In genomic region chr1:109142248-109142647, GRCh38 we compare ENCODE assay signal across 32 cellular contexts. TPM values are rescaled to one million over a fixed set of nuclear protein-coding genes. Genes with fewer than 3 reads are reported as not detected.
"Had no signal": no experiment of that assay in that cellular context is flagged by ENCODE, and none has a peak within 500 bp of the region (broad histone marks: within the 10 kb centered on the region; RNA-seq: fewer than 3 reads in every experiment).

No MANE protein-coding gene starts in this region.

- H3K4me3 Mint-ChIP-seq: activated CD4-positive, alpha-beta memory T cell treated with anti-CD3 and anti-CD28 coated beads, Interleukin-2, amount 10 ng/mL, durations not matched to agents 7 days and 5 days; activated CD8-positive, alpha-beta memory T cell treated with anti-CD3 and anti-CD28 coated beads, Interleukin-2, amount 10 ng/mL, durations not matched to agents 7 days and 5 days; activated naive CD8-positive, alpha-beta T cell treated with anti-CD3 and anti-CD28 coated beads for 36 hours had no signal

- H3K27ac ChIP-seq: ascending aorta, body of pancreas, breast epithelium, WERI-Rb-1 had no signal

- H3K36me3 Mint-ChIP-seq: activated CD8-positive, alpha-beta memory T cell treated with anti-CD3 and anti-CD28 coated beads, Interleukin-2, amount 10 ng/mL, durations not matched to agents 7 days and 5 days; activated naive CD8-positive, alpha-beta T cell treated with anti-CD3 and anti-CD28 coated beads for 36 hours had no signal

- H3K27me3 Mint-ChIP-seq: activated CD4-positive, alpha-beta memory T cell treated with anti-CD3 and anti-CD28 coated beads, Interleukin-2, amount 10 ng/mL, durations not matched to agents 7 days and 5 days; activated CD8-positive, alpha-beta memory T cell treated with anti-CD3 and anti-CD28 coated beads, Interleukin-2, amount 10 ng/mL, durations not matched to agents 7 days and 5 days; activated naive CD8-positive, alpha-beta T cell treated with anti-CD3 and anti-CD28 coated beads for 36 hours had no signal

- H3K4me1 Mint-ChIP-seq: activated CD4-positive, alpha-beta memory T cell treated with anti-CD3 and anti-CD28 coated beads, Interleukin-2, amount 10 ng/mL, durations not matched to agents 7 days and 5 days; activated CD8-positive, alpha-beta memory T cell treated with anti-CD3 and anti-CD28 coated beads, Interleukin-2, amount 10 ng/mL, durations not matched to agents 7 days and 5 days; activated naive CD8-positive, alpha-beta T cell treated with anti-CD3 and anti-CD28 coated beads for 36 hours had no signal

- H3K4me3 ChIP-seq: ascending aorta, body of pancreas, breast epithelium had no signal

- H3K27me3 ChIP-seq: ascending aorta, body of pancreas, breast epithelium had no signal

- H3K9me3 ChIP-seq: ascending aorta, body of pancreas, breast epithelium had no signal

- H3K27ac Mint-ChIP-seq: activated CD4-positive, alpha-beta memory T cell treated with anti-CD3 and anti-CD28 coated beads, Interleukin-2, amount 10 ng/mL, durations not matched to agents 7 days and 5 days; activated CD8-positive, alpha-beta memory T cell treated with anti-CD3 and anti-CD28 coated beads, Interleukin-2, amount 10 ng/mL, durations not matched to agents 7 days and 5 days; activated naive CD8-positive, alpha-beta T cell treated with anti-CD3 and anti-CD28 coated beads for 36 hours had no signal

- H3K4me1 ChIP-seq: ascending aorta, breast epithelium had no signal

- ATAC-seq: activated CD8-positive, alpha-beta memory T cell treated with anti-CD3 and anti-CD28 coated beads, Interleukin-2, amount 10 ng/mL, durations not matched to agents 7 days and 5 days; body of pancreas; Panc1; Right ventricle myocardium inferior; SK-N-SH treated with all-trans-retinoic acid at 6 μM for 48 hours had no signal

- H3K9me3 Mint-ChIP-seq: activated CD4-positive, alpha-beta memory T cell treated with anti-CD3 and anti-CD28 coated beads, Interleukin-2, amount 10 ng/mL, durations not matched to agents 7 days and 5 days; activated naive CD8-positive, alpha-beta T cell treated with anti-CD3 and anti-CD28 coated beads for 36 hours had no signal

- H3K36me3 ChIP-seq: ascending aorta, breast epithelium, WERI-Rb-1 had no signal

- DNase-seq: activated CD4-positive, alpha-beta memory T cell treated with anti-CD3 and anti-CD28 coated beads, Interleukin-2, amount 10 ng/mL, durations not matched to agents 7 days and 5 days; activated CD4-positive, alpha-beta T cell treated with anti-CD3 and anti-CD28 coated beads for 1 hour; activated CD4-positive, alpha-beta T cell treated with anti-CD3 and anti-CD28 coated beads for 48 hours; activated CD4-positive, CD25-positive, alpha-beta regulatory T cell; activated CD8-positive, alpha-beta memory T cell treated with anti-CD3 and anti-CD28 coated beads for 24 hours; activated CD8-positive, alpha-beta memory T cell treated with anti-CD3 and anti-CD28 coated beads, Interleukin-2, amount 10 ng/mL, durations not matched to agents 7 days and 5 days; activated CD8-positive, alpha-beta memory T cell treated with anti-CD3 and anti-CD28 coated beads, Interleukin-2, amount 50 U/mL, for 48 hours; activated effector memory CD4-positive, alpha-beta T cell treated with anti-CD3 and anti-CD28 coated beads, Interleukin-2, amount 50 U/mL, for 16 hours; activated naive CD4-positive, alpha-beta T cell; activated naive CD4-positive, alpha-beta T cell treated with anti-CD3 and anti-CD28 coated beads, Interleukin-2, amount 50 U/mL, for 16 hours; activated naive CD8-positive, alpha-beta T cell treated with anti-CD3 and anti-CD28 coated beads for 36 hours; activated T-cell treated with anti-CD3 and anti-CD28 coated beads, Interleukin-2, amount 50 U/mL, for 48 hours; amniotic stem cell; body of pancreas; NCI-H1105; NCI-H1417 treated with DMSO at 0.1 percent for 48 hours; NCI-H187 treated with DMSO at 0.1 percent for 48 hours; NCI-H2081; NCI-H345; NCI-H524 treated with DMSO at 0.1 percent for 48 hours; RPMI8226; SIG-M5; T-helper 1 cell; T-helper 2 cell; T-helper 9 cell; WERI-Rb-1 had no signal

RNA-seq across cellular contexts. Expression of gene ELAPOR1, which starts 28.3 kb away (rescaled TPM):
- total RNA-seq: ascending aorta, SK-MEL-5 had no signal
